Comparison of ENCODE assay signal across 8 cellular contexts in the genomic region with DNA sequence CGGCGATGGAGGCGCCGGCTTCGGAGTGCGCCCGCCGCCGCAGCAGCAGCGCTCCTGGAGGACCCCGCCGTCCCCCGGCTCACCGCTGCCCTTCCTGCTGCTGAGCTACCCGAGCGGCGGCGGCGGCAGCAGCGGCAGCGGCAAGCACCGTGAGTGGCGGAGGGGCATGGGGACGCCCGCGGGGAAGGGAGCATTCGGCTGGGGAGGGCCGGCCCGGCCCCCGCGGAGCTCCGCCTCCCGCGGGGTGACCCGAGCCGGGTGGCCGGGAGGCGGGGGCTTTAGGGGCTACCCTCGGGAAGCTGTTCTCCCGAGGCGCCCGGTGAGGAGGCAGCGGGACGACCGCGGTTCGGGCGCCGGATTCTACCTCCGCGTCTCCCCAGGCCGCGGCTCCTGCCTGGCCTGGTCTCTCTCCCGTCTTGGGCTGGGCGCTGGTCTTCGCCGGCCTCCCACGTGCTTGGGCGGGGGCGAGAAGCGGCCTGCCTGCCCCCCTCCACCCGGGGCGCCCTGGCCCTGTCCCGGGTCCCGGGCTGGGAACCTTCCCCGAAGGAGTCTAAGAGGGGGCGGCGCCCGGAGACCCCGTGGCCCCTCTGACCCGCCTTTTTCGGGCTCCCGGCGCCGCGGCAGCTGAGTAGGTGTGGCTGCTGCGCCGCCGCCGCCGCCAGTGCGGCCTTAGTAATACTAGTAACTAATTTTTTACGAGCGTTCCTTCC. TPM values are rescaled to one million over a fixed set of nuclear protein-coding genes. Genes with fewer than 3 reads are reported as not detected.
A peak's percentile ranks its signal among the peaks of the same experiment; 100 is the strongest.
DNase-seq lines count a peak whose midpoint lies in the region; ATAC-seq and TF ChIP-seq lines count a peak whose summit lies in the region.

No MANE protein-coding gene starts in this region.

- H3K4me1 ChIP-seq in subcutaneous abdominal adipose tissue (ENCODE audit: control insufficient read depth in 5 of 5, insufficient read depth in 5 of 5, low read length in 5 of 5) = peaks cover 7 to 21% (median 13%) of the 10 kb centered on the region in 5 donors

- peak overlapping the region; percentile 97 for H3K27ac ChIP-seq in subcutaneous abdominal adipose tissue (ENCODE audit: low read depth, low read length)

- no peaks in the 10 kb centered on the region for H3K27me3 Mint-ChIP-seq in nephron progenitor cell (ENCODE audit: low read depth, poor library complexity)

- H3K4me3 ChIP-seq in fibroblast of pulmonary artery (replicated peaks; ENCODE audit: low read depth, low read length) = peak overlapping the region; percentile 76
- peak overlapping the region; percentile 73 to 92 (median 85) for H3K4me3 ChIP-seq in subcutaneous abdominal adipose tissue (ENCODE audit: low read depth in 1 of 5, low read length in 5 of 5)

- no peaks in the 10 kb centered on the region for H3K36me3 Mint-ChIP-seq in nephron progenitor cell (ENCODE audit: low read depth)

- peak; percentile 60 for ATAC-seq in GM21381 (IDR thresholded peaks at IDR 0.05; ENCODE audit: unreplicated experiment)

- H3K9ac ChIP-seq in subcutaneous abdominal adipose tissue (ENCODE audit: low read length in 5 of 5) = peak overlapping the region; percentile 77 to 99 (median 94)

- no peaks in the 10 kb centered on the region for H3K9me3 Mint-ChIP-seq in nephron progenitor cell

- peak overlapping the region; percentile 97 for H3K4me3 Mint-ChIP-seq in nephron progenitor cell

- H3K27me3 ChIP-seq in subcutaneous abdominal adipose tissue (ENCODE audit: control insufficient read depth in 5 of 5, insufficient read depth in 4 of 5, low read length in 5 of 5) = no peaks in the 10 kb centered on the region

- no peaks in the 10 kb centered on the region for H3K9me3 ChIP-seq in subcutaneous abdominal adipose tissue (ENCODE audit: control insufficient read depth in 5 of 5, low read length in 5 of 5)

- peaks cover 37% of the 10 kb centered on the region for H3K4me1 Mint-ChIP-seq in nephron progenitor cell

- H3K36me3 ChIP-seq in subcutaneous abdominal adipose tissue (ENCODE audit: control insufficient read depth in 5 of 5, insufficient read depth in 5 of 5, low read length in 5 of 5) = no peaks in the 10 kb centered on the region

- DNase-seq in DMS53 treated with DMSO at 0.1 percent for 48 hours (lab: John Stamatoyannopoulos, UW; ENCODE audit: unreplicated experiment) = peak; percentile 46
- DNase-seq in HS-27A (ENCODE audit: low read depth) = peak; percentile 52
- DNase-seq in RPMI7951 (ENCODE audit: low read depth) = peak; percentile 64
- peak; percentile 67 for DNase-seq in activated T-helper 9 cell treated with anti-CD3 and anti-CD28 coated beads, Interleukin-2, amount 50 U/mL, for 16 hours (ENCODE audit: low read depth)
- DNase-seq in fibroblast of pulmonary artery (ENCODE audit: low read depth) = peak; percentile 56
- peak; percentile 72 for DNase-seq in nephron progenitor cell

- H3K27ac Mint-ChIP-seq in nephron progenitor cell = peak overlapping the region; percentile 98

- TF ChIP-seq CTCF in fibroblast of pulmonary artery (IDR thresholded peaks at IDR 0.05; ENCODE audit: low read length, missing control alignments) (no peak), nephron progenitor cell (IDR thresholded peaks at IDR 0.05) (no peak)

RNA-seq across cellular contexts. Expression of a gene that starts 16.5 kb away (rescaled TPM):
- 15.7 and 16.0 TPM in 2 replicates for total RNA-seq in RPMI7951 (2014; rRNA removed; shearing (Covaris generic))

RNA-seq across cellular contexts. Expression of a gene that starts 17.0 kb away (rescaled TPM):
- 15.0 and 16.0 TPM in 2 replicates for total RNA-seq in RPMI7951 (2014; rRNA removed; shearing (Covaris generic))

RNA-seq across cellular contexts. Expression of a gene that starts 39.0 kb away (rescaled TPM):
- not detected in 2 replicates for total RNA-seq in RPMI7951 (2014; rRNA removed; shearing (Covaris generic))

Comparison
In these comparisons a context has a peak if more than half of its experiments do, and no peak if none do; other contexts are left out.
1. Peak in every context shown above with its lines: DNase-seq, ATAC-seq, H3K4me3 ChIP-seq and H3K27ac ChIP-seq.